ENCODE assay signal across 1 cellular context in genomic region chr19:7748756-7749155, GRCh38.
TF ChIP-seq lines count a peak whose summit lies in the region.

No MANE protein-coding gene starts in this region.

TF ChIP-seq in H1, 55 proteins besides CTCF, POLR2A, EP300 and RAD21:
- no peak for TF ChIP-seq SP2 (IDR thresholded peaks at IDR 0.05; ENCODE audit: low read length)
- no peak for TF ChIP-seq CEBPB (IDR thresholded peaks at IDR 0.05; ENCODE audit: low read depth, low read length)
- no peak for TF ChIP-seq JUN (IDR thresholded peaks at IDR 0.05; ENCODE audit: low read depth, low read length)
- no peak for TF ChIP-seq GTF2F1 (IDR thresholded peaks at IDR 0.05; ENCODE audit: borderline replicate concordance, low read depth, low read length)
- no peak for TF ChIP-seq ATF3 (IDR thresholded peaks at IDR 0.05; ENCODE audit: insufficient read depth, low read depth, low read length)
- TF ChIP-seq CHD7 (IDR thresholded peaks at IDR 0.05; ENCODE audit: insufficient replicate concordance, low read length) = peak; percentile 71
- TF ChIP-seq CBX8 (IDR thresholded peaks at IDR 0.05; ENCODE audit: borderline replicate concordance, low read depth, low read length) = no peak
- no peak for TF ChIP-seq CREB1 (IDR thresholded peaks at IDR 0.05)
- no peak for TF ChIP-seq TAF1 (IDR thresholded peaks at IDR 0.05; ENCODE audit: low read depth, low read length)
- no peak for TF ChIP-seq HDAC6 (IDR thresholded peaks at IDR 0.05; ENCODE audit: low read depth, low read length)
- TF ChIP-seq NANOG (IDR thresholded peaks at IDR 0.05; ENCODE audit: insufficient read depth, low read depth, low read length, poor library complexity, severe bottlenecking) = no peak
- TF ChIP-seq GABPA (IDR thresholded peaks at IDR 0.05; ENCODE audit: borderline replicate concordance, insufficient read depth, low read length) = no peak
- TF ChIP-seq RXRA (IDR thresholded peaks at IDR 0.05; ENCODE audit: insufficient read depth, low read depth, low read length) = no peak
- TF ChIP-seq POLR2AphosphoS5 (IDR thresholded peaks at IDR 0.05; ENCODE audit: low read depth, low read length) = no peak
- TF ChIP-seq MAFK (IDR thresholded peaks at IDR 0.05; ENCODE audit: low read depth, low read length) = no peak
- no peak for TF ChIP-seq USF2 (IDR thresholded peaks at IDR 0.05; ENCODE audit: low read length)
- no peak for TF ChIP-seq SAP30 (IDR thresholded peaks at IDR 0.05; ENCODE audit: insufficient read depth, insufficient replicate concordance, low read length)
- TF ChIP-seq POU5F1 (IDR thresholded peaks at IDR 0.05; ENCODE audit: low read depth, low read length) = no peak
- no peak for TF ChIP-seq KDM1A (IDR thresholded peaks at IDR 0.05; ENCODE audit: borderline replicate concordance, low read length)
- no peak for TF ChIP-seq SUZ12 (IDR thresholded peaks at IDR 0.05; ENCODE audit: low read length)
- TF ChIP-seq TBP (IDR thresholded peaks at IDR 0.05; ENCODE audit: low read depth, low read length) = no peak
- peak; percentile 92 for TF ChIP-seq SP1 (IDR thresholded peaks at IDR 0.05; ENCODE audit: low read depth, low read length)
- no peak for TF ChIP-seq BRCA1 (IDR thresholded peaks at IDR 0.05; ENCODE audit: low read depth, low read length)
- TF ChIP-seq YY1 (IDR thresholded peaks at IDR 0.05; ENCODE audit: low read depth, low read length) = peak; percentile 77
- TF ChIP-seq SIN3A (conservative IDR thresholded peaks at IDR 0.05 in 1 of 2, IDR thresholded peaks at IDR 0.05 in 1 of 2; ENCODE audit: low read depth in 1 of 2, low read length in 2 of 2) = 0 out of 4 replicates have a peak, but pooled peaks of 1 of the 2 experiments have one; percentile 85
- no peak for TF ChIP-seq SRF (IDR thresholded peaks at IDR 0.05; ENCODE audit: low read depth, low read length)
- no peak for TF ChIP-seq NRF1 (IDR thresholded peaks at IDR 0.05; ENCODE audit: low read depth, low read length)
- TF ChIP-seq SP4 (IDR thresholded peaks at IDR 0.05; ENCODE audit: low read length) = no peak
- TF ChIP-seq E2F6 (IDR thresholded peaks at IDR 0.05) = no peak
- TF ChIP-seq RNF2 (IDR thresholded peaks at IDR 0.05; ENCODE audit: borderline replicate concordance, low read depth, low read length, missing control alignments, poor library complexity, severe bottlenecking) = no peak
- no peak for TF ChIP-seq RFX5 (IDR thresholded peaks at IDR 0.05; ENCODE audit: borderline replicate concordance, low read depth, low read length)
- TF ChIP-seq ZNF274 (IDR thresholded peaks at IDR 0.05; ENCODE audit: borderline replicate concordance, extremely low read depth, low read length) = no peak
- TF ChIP-seq BACH1 (IDR thresholded peaks at IDR 0.05; ENCODE audit: low read length) = no peak
- TF ChIP-seq EGR1 (IDR thresholded peaks at IDR 0.05; ENCODE audit: borderline replicate concordance, low read depth, low read length) = no peak
- no peak for TF ChIP-seq FOSL1 (IDR thresholded peaks at IDR 0.05; ENCODE audit: insufficient read depth, low read depth, low read length)
- no peak for TF ChIP-seq CTBP2 (IDR thresholded peaks at IDR 0.05; ENCODE audit: borderline replicate concordance, insufficient read depth, insufficient read length, low read length)
- peak in 1 of 2 experiments; percentile 43; a peak in 1 of 4 replicates for TF ChIP-seq HDAC2 (IDR thresholded peaks at IDR 0.05; ENCODE audit: borderline replicate concordance in 1 of 2, low read depth in 2 of 2, low read length in 2 of 2)
- no peak for TF ChIP-seq SIRT6 (IDR thresholded peaks at IDR 0.05; ENCODE audit: low read length)
- TF ChIP-seq ASH2L (IDR thresholded peaks at IDR 0.05; ENCODE audit: low read length) = peak; percentile 39
- TF ChIP-seq CBX5 (IDR thresholded peaks at IDR 0.05; ENCODE audit: low read depth, low read length) = no peak
- TF ChIP-seq TCF12 (IDR thresholded peaks at IDR 0.05; ENCODE audit: low read depth, low read length) = peak; percentile 44; the same call in 1 of the 2 replicates
- TF ChIP-seq PHF8 (conservative IDR thresholded peaks at IDR 0.05; ENCODE audit: low read depth, low read length) = no peak
- TF ChIP-seq CHD2 (IDR thresholded peaks at IDR 0.05; ENCODE audit: low read length) = peak; percentile 18; the same call in 1 of the 2 replicates
- 0 out of 2 replicates have a peak, but pooled peaks have one; percentile 34 for TF ChIP-seq MAX (IDR thresholded peaks at IDR 0.05)
- no peak for TF ChIP-seq KDM4A (IDR thresholded peaks at IDR 0.05; ENCODE audit: low read depth, low read length, severe bottlenecking)
- no peak for TF ChIP-seq JUND (IDR thresholded peaks at IDR 0.05; ENCODE audit: low read length)
- TF ChIP-seq CHD1 (IDR thresholded peaks at IDR 0.05; ENCODE audit: low read depth, low read length) = no peak
- TF ChIP-seq TEAD4 (IDR thresholded peaks at IDR 0.05; ENCODE audit: low read depth, low read length) = no peak
- TF ChIP-seq RBBP5 (IDR thresholded peaks at IDR 0.05; ENCODE audit: borderline replicate concordance, low read depth, low read length) = no peak
- TF ChIP-seq ATF2 (IDR thresholded peaks at IDR 0.05; ENCODE audit: low read length) = no peak
- no peak for TF ChIP-seq KDM5A (IDR thresholded peaks at IDR 0.05; ENCODE audit: low read length)
- no peak for TF ChIP-seq TAF7 (optimal IDR thresholded peaks at IDR 0.05; ENCODE audit: borderline replicate concordance, low read depth, low read length)
- peak in 1 of 2 experiments; percentile 55 for TF ChIP-seq BCL11A (IDR thresholded peaks at IDR 0.05; ENCODE audit: low read depth in 2 of 2, low read length in 2 of 2)
- no peak for TF ChIP-seq SIX5 (IDR thresholded peaks at IDR 0.05; ENCODE audit: low read depth, low read length)
- TF ChIP-seq EZH2 (IDR thresholded peaks at IDR 0.05; ENCODE audit: low read depth, low read length, severe bottlenecking) = no peak
